13 cellular contexts compared by ENCODE assay signal in the genomic region with DNA sequence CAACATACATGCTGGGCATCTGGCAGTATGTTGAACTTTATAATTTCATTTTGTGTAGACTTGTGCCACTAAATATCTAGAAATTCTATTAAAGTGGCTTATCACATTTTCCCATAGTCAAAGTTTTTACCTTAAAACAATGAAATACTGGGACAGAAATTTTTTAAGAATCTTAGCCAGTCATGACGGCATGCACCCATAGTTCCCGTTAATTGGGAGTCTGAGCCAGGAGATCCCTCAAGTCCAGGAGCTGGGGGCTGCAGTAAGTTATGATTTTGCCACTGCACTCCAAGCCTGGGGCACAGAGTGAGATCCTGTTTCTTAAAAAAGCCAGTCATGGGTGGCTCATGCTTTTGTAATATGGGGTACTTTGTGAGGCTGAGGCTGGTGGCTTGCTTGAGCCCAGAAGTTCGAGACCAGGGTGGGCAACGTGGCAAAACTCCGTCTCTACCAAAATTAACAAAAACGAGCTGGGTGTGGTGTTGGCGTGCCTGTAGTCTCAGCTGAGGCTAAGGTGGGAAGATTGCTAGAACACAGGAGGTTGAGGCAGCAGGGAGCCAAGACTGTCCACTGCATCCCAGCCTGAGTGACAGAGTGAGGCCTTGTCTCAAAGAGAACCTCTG. TPM values are rescaled to one million over a fixed set of nuclear protein-coding genes. Genes with fewer than 3 reads are reported as not detected.
A peak's percentile ranks its signal among the peaks of the same experiment; 100 is the strongest.
DNase-seq lines count a peak whose midpoint lies in the region; ATAC-seq and TF ChIP-seq lines count a peak whose summit lies in the region.
"Had no signal": no experiment of that assay in that cellular context is flagged by ENCODE, and none has a peak within 500 bp of the region (broad histone marks: within the 10 kb centered on the region; RNA-seq: fewer than 3 reads in every experiment).

No MANE protein-coding gene starts in this region.

- peak overlapping the region; percentile 74 for H3K9ac ChIP-seq in NT2/D1 (ENCODE audit: insufficient read length, low read depth)

- CTCF ChIA-PET in activated CD4-positive, alpha-beta T cell treated with anti-CD3 and anti-CD28 coated beads for 36 hours (lab: Charles Lee), result no interaction called here

- peaks cover 43% of the 10 kb centered on the region for H3K4me1 Mint-ChIP-seq in activated CD4-positive, alpha-beta T cell treated with anti-CD3 and anti-CD28 coated beads for 36 hours
- H3K4me1 Mint-ChIP-seq in progenitor cell of endocrine pancreas (ENCODE audit: low read depth), result peaks cover 15% of the 10 kb centered on the region

- intact Hi-C loops in activated CD4-positive, alpha-beta T cell treated with anti-CD3 and anti-CD28 coated beads for 36 hours (cut with DNase I, micrococcal nuclease), result loop anchor here (5.0 to 10.0 kb wide), 3 partner anchors 765 to 1115 kb away; partner anchors contain the start of genes RPL14 (in 1 of the 2) and ZNF621 (in 1 of the 2)

- no peaks in the 10 kb centered on the region for H3K27me3 ChIP-seq in NT2/D1 (ENCODE audit: insufficient read depth, insufficient read length)
- no peaks in the 10 kb centered on the region for H3K27me3 ChIP-seq in brain microvascular endothelial cell (replicated peaks)

- H3K27ac ChIP-seq in brain microvascular endothelial cell, result no peak overlapping the region

- no peak for DNase-seq in activated CD4-positive, alpha-beta T cell treated with anti-CD3 and anti-CD28 coated beads for 36 hours
- DNase-seq in activated CD4-positive, alpha-beta T cell treated with anti-CD3 and anti-CD28 coated beads, Interleukin-2, amount 50 U/mL, for 1 hour, result no peak
- DNase-seq in NT2/D1 (ENCODE audit: low read depth, low spot score), result no peak
- DNase-seq in brain microvascular endothelial cell, result no peak
- no peak for DNase-seq in progenitor cell of endocrine pancreas (ENCODE audit: low spot score, unreplicated experiment)
- DNase-seq in epidermal melanocyte (ENCODE audit: insufficient read length, low spot score), result no peak
- no peak for DNase-seq in NCI-H1105 (lab: John Stamatoyannopoulos, UW)
- DNase-seq in NCI-H2029 treated with DMSO at 0.1 percent for 48 hours (lab: John Stamatoyannopoulos, UW), result no peak
- DNase-seq: caudate nucleus, GDM1, NCI-H2107 had no signal

- H3K9me3 ChIP-seq in NT2/D1 (ENCODE audit: insufficient read depth, low read length), result no peaks in the 10 kb centered on the region

- H3K27me3 Mint-ChIP-seq in activated CD4-positive, alpha-beta T cell treated with anti-CD3 and anti-CD28 coated beads for 36 hours, result no peaks in the 10 kb centered on the region
- H3K27me3 Mint-ChIP-seq in progenitor cell of endocrine pancreas, result no peaks in the 10 kb centered on the region

- H3K36me3 ChIP-seq in NT2/D1 (ENCODE audit: insufficient read depth, insufficient read length, low read length) (peaks cover 76% of the 10 kb centered on the region), brain microvascular endothelial cell (replicated peaks) (peaks cover 72% of the 10 kb centered on the region)

- H3K4me3 Mint-ChIP-seq in activated CD4-positive, alpha-beta T cell treated with anti-CD3 and anti-CD28 coated beads for 36 hours, result peak overlapping the region; percentile 98
- H3K4me3 Mint-ChIP-seq in progenitor cell of endocrine pancreas (ENCODE audit: low read depth), result peak overlapping the region; percentile 52

- peak overlapping the region; percentile 24 for H3K4me3 ChIP-seq in NT2/D1 (ENCODE audit: insufficient read length, low read depth)
- H3K4me3 ChIP-seq in brain microvascular endothelial cell (ENCODE audit: low read depth, low read length), result peak overlapping the region; percentile 18

- in situ Hi-C loops in brain microvascular endothelial cell (cut with HindIII; ENCODE audit: low pct_ligation_motif_present, low sequenced_read_pairs), result no loop called here

- no peaks in the 10 kb centered on the region for H3K9me3 Mint-ChIP-seq in activated CD4-positive, alpha-beta T cell treated with anti-CD3 and anti-CD28 coated beads for 36 hours (ENCODE audit: low read depth)
- no peaks in the 10 kb centered on the region for H3K9me3 Mint-ChIP-seq in progenitor cell of endocrine pancreas (ENCODE audit: low read depth)

- no peak for ATAC-seq in activated CD4-positive, alpha-beta T cell treated with anti-CD3 and anti-CD28 coated beads for 36 hours
- ATAC-seq: sciatic nerve had no signal

- TF ChIP-seq CTCF in brain microvascular endothelial cell (IDR thresholded peaks at IDR 0.05; ENCODE audit: low read depth, low read length, missing control alignments) (no peak), progenitor cell of endocrine pancreas (IDR thresholded peaks at IDR 0.05; ENCODE audit: unreplicated experiment) (no peak)

- peaks cover 11% of the 10 kb centered on the region for H3K4me1 ChIP-seq in NT2/D1 (ENCODE audit: insufficient read depth, insufficient read length)

- H3K27ac Mint-ChIP-seq in activated CD4-positive, alpha-beta T cell treated with anti-CD3 and anti-CD28 coated beads for 36 hours, result peak overlapping the region; percentile 88
- peak overlapping the region; percentile 74 for H3K27ac Mint-ChIP-seq in progenitor cell of endocrine pancreas

- peaks cover 71% of the 10 kb centered on the region for H3K36me3 Mint-ChIP-seq in activated CD4-positive, alpha-beta T cell treated with anti-CD3 and anti-CD28 coated beads for 36 hours (ENCODE audit: low read depth)
- peaks cover 32% of the 10 kb centered on the region for H3K36me3 Mint-ChIP-seq in progenitor cell of endocrine pancreas (ENCODE audit: insufficient read depth)

- POLR2A ChIA-PET in activated CD4-positive, alpha-beta T cell treated with anti-CD3 and anti-CD28 coated beads for 36 hours (lab: Charles Lee), result no interaction called here

RNA-seq across cellular contexts. Expression of gene RPSA, which starts 3.1 kb away (rescaled TPM):
- total RNA-seq in activated CD4-positive, alpha-beta T cell treated with anti-CD3 and anti-CD28 coated beads for 36 hours, result 1,000 to 10,000 TPM; 2,498 to 3,023 TPM
- total RNA-seq in progenitor cell of endocrine pancreas, result 1,289 and 1,295 TPM in 2 replicates

RNA-seq across cellular contexts. Expression of gene SLC25A38, which starts 26.5 kb away (rescaled TPM):
- total RNA-seq in activated CD4-positive, alpha-beta T cell treated with anti-CD3 and anti-CD28 coated beads for 36 hours, result 10 to 100 TPM; 23.0 to 24.8 TPM
- 34.6 and 38.0 TPM in 2 replicates for total RNA-seq in progenitor cell of endocrine pancreas

RNA-seq across cellular contexts. Expression of gene MOBP, which starts 57.9 kb away (rescaled TPM):
- total RNA-seq in activated CD4-positive, alpha-beta T cell treated with anti-CD3 and anti-CD28 coated beads for 36 hours, result not detected
- not detected in 2 replicates for total RNA-seq in progenitor cell of endocrine pancreas
- total RNA-seq: HT-29 had no signal
